In the genomic region with DNA sequence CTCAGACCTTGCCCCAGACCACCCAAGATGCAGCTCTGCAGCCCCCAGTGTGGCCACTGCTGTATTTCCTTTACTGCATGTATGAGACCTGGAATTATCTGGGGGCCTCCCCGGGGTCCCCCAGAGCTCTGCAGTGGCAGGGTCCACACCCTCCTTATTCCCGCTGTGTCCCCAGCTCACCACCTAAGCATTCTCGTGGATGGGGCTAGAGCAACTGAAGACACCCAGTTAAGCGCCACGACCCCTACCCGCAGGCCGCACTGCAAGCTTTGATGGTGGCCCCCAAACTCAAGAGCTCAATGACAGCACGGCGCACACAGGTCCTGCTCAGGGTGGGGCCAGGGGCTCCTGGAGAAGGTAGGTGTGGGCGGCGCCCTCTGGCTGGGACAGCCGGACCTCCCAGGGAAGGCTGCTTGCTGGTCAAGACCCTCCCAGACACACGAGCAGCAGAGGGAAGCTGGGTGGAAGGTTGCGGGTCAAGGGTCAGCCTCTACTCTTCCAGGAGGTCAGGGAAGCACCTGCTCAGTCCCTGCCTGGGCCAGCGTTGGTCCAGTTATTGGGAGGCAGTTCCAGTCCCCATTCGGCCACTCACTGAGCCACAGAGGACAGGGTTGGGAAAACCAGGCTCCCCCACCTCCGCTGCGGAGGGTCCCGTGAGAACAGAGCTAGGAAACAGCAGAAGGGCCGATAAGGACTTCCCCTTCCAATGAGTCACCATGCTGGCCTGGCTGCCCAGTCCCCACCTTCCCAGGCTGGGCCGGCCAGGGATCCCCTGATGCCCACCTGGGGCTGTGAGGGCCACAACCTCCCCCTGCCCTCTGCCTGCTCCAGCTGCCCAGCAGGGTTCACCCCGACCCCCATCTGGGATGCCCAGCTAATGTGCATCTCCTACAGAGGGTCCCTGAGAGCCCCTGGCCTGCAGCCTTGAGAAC, we compare ENCODE assay signal across 1 cellular context.
TF ChIP-seq lines count a peak whose summit lies in the region.

No MANE protein-coding gene starts in this region.

TF ChIP-seq in K562, 482 proteins besides CTCF, POLR2A, EP300 and RAD21:
- TF ChIP-seq HMGN3 (IDR thresholded peaks at IDR 0.05; ENCODE audit: borderline replicate concordance, extremely low read depth, insufficient read length, low read depth, low read length) (peak; percentile 15), FOSL1 (tag; conservative IDR thresholded peaks at IDR 0.05) (peak; percentile 85), IFI16 (CRISPR knock-in tag; IDR thresholded peaks at IDR 0.05) (no peak), SMAD4 (CRISPR knock-in tag; conservative IDR thresholded peaks at IDR 0.05) (0 out of 2 replicates have a peak, but pooled peaks have one; percentile 32), SP1 (CRISPR knock-in tag; IDR thresholded peaks at IDR 0.05) (0 out of 2 replicates have a peak, but pooled peaks have one; percentile 31), BHLHE40 (IDR thresholded peaks at IDR 0.05; ENCODE audit: low read length) (peak; percentile 92), SMARCE1 (IDR thresholded peaks at IDR 0.05) (peak; percentile 66; the same call in 1 of the 2 replicates), NFRKB (IDR thresholded peaks at IDR 0.05; ENCODE audit: low read depth) (no peak), JUND (IDR thresholded peaks at IDR 0.05; ENCODE audit: borderline replicate concordance, low read depth, low read length) (peak; percentile 91), JUND (tag; IDR thresholded peaks at IDR 0.05; ENCODE audit: borderline replicate concordance, low read depth, low read length) (peak; percentile 76; the same call in 1 of the 3 replicates), ZNF696 (CRISPR knock-in tag; conservative IDR thresholded peaks at IDR 0.05) (no peak), SPI1 (IDR thresholded peaks at IDR 0.05; ENCODE audit: borderline replicate concordance, low read depth, low read length) (peak; percentile 76), NFXL1 (CRISPR knock-in tag; IDR thresholded peaks at IDR 0.05) (no peak), MYNN (IDR thresholded peaks at IDR 0.05) (peak; percentile 18; the same call in 1 of the 2 replicates), MYNN (CRISPR knock-in tag; IDR thresholded peaks at IDR 0.05) (no peak), DACH1 (IDR thresholded peaks at IDR 0.05; ENCODE audit: partially characterized antibody) (no peak), ZNF175 (CRISPR knock-in tag; IDR thresholded peaks at IDR 0.05; ENCODE audit: low read depth) (no peak), ZBTB7A (IDR thresholded peaks at IDR 0.05; ENCODE audit: borderline replicate concordance, control insufficient read depth, low read depth, low read length) (peak; percentile 86; the same call in 1 of the 2 replicates), ATF7 (IDR thresholded peaks at IDR 0.05) (peak; percentile 43; the same call in 1 of the 2 replicates), FOXK1 (CRISPR knock-in tag; IDR thresholded peaks at IDR 0.05; ENCODE audit: borderline replicate concordance) (no peak), ETV5 (CRISPR knock-in tag; IDR thresholded peaks at IDR 0.05; ENCODE audit: low read depth) (0 out of 2 replicates have a peak, but pooled peaks have one; percentile 21), ZNF12 (CRISPR knock-in tag; IDR thresholded peaks at IDR 0.05) (0 out of 2 replicates have a peak, but pooled peaks have one; percentile 27), ZBTB12 (CRISPR knock-in tag; IDR thresholded peaks at IDR 0.05) (no peak), ARID1B (IDR thresholded peaks at IDR 0.05) (peak; percentile 73), PRDM10 (IDR thresholded peaks at IDR 0.05; ENCODE audit: partially characterized antibody) (peak; percentile 91), SMARCA4 (IDR thresholded peaks at IDR 0.05) (peak; percentile 68), JUN (IDR thresholded peaks at IDR 0.05; ENCODE audit: borderline replicate concordance, low read depth, low read length) (peak; percentile 74), JUN (CRISPR knock-in tag; IDR thresholded peaks at IDR 0.05; ENCODE audit: borderline replicate concordance) (no peak), RBFOX2 (IDR thresholded peaks at IDR 0.05; ENCODE audit: low read depth, low read length) (peak; percentile 8), DPF2 (IDR thresholded peaks at IDR 0.05) (peak; percentile 71), CXXC5 (CRISPR knock-in tag; IDR thresholded peaks at IDR 0.05) (0 out of 2 replicates have a peak, but pooled peaks have one; percentile 24), NUFIP1 (IDR thresholded peaks at IDR 0.05; ENCODE audit: partially characterized antibody) (no peak), ZNF512 (tag; IDR thresholded peaks at IDR 0.05) (no peak), ZNF133 (CRISPR knock-in tag; IDR thresholded peaks at IDR 0.05) (no peak), NR2C2 (CRISPR knock-in tag; IDR thresholded peaks at IDR 0.05) (peak; percentile 59; the same call in 1 of the 2 replicates), NR2C2 (tag; IDR thresholded peaks at IDR 0.05) (peak; percentile 82), NR2C1 (IDR thresholded peaks at IDR 0.05) (peak; percentile 87), NR2C1 (tag; IDR thresholded peaks at IDR 0.05) (peak; percentile 85)
- TF ChIP-seq, protein P1, sequence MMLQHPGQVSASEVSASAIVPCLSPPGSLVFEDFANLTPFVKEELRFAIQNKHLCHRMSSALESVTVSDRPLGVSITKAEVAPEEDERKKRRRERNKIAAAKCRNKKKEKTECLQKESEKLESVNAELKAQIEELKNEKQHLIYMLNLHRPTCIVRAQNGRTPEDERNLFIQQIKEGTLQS (IDR thresholded peaks at IDR 0.05), result peak; percentile 86
- TF ChIP-seq, protein P1 (CRISPR knock-in tag; conservative IDR thresholded peaks at IDR 0.05), result no peak
- TF ChIP-seq, protein P2, sequence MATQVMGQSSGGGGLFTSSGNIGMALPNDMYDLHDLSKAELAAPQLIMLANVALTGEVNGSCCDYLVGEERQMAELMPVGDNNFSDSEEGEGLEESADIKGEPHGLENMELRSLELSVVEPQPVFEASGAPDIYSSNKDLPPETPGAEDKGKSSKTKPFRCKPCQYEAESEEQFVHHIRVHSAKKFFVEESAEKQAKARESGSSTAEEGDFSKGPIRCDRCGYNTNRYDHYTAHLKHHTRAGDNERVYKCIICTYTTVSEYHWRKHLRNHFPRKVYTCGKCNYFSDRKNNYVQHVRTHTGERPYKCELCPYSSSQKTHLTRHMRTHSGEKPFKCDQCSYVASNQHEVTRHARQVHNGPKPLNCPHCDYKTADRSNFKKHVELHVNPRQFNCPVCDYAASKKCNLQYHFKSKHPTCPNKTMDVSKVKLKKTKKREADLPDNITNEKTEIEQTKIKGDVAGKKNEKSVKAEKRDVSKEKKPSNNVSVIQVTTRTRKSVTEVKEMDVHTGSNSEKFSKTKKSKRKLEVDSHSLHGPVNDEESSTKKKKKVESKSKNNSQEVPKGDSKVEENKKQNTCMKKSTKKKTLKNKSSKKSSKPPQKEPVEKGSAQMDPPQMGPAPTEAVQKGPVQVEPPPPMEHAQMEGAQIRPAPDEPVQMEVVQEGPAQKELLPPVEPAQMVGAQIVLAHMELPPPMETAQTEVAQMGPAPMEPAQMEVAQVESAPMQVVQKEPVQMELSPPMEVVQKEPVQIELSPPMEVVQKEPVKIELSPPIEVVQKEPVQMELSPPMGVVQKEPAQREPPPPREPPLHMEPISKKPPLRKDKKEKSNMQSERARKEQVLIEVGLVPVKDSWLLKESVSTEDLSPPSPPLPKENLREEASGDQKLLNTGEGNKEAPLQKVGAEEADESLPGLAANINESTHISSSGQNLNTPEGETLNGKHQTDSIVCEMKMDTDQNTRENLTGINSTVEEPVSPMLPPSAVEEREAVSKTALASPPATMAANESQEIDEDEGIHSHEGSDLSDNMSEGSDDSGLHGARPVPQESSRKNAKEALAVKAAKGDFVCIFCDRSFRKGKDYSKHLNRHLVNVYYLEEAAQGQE (CRISPR knock-in tag; IDR thresholded peaks at IDR 0.05; ENCODE audit: low read depth), result no peak
- TF ChIP-seq, protein P3, sequence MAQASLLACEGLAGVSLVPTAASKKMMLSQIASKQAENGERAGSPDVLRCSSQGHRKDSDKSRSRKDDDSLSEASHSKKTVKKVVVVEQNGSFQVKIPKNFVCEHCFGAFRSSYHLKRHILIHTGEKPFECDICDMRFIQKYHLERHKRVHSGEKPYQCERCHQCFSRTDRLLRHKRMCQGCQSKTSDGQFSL (CRISPR knock-in tag; IDR thresholded peaks at IDR 0.05), result no peak
- TF ChIP-seq, protein P3 (tag; IDR thresholded peaks at IDR 0.05), result no peak
- TF ChIP-seq, protein P4, sequence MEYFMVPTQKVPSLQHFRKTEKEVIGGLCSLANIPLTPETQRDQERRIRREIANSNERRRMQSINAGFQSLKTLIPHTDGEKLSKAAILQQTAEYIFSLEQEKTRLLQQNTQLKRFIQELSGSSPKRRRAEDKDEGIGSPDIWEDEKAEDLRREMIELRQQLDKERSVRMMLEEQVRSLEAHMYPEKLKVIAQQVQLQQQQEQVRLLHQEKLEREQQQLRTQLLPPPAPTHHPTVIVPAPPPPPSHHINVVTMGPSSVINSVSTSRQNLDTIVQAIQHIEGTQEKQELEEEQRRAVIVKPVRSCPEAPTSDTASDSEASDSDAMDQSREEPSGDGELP (CRISPR knock-in tag; IDR thresholded peaks at IDR 0.05; ENCODE audit: borderline replicate concordance), result 0 out of 2 replicates have a peak, but pooled peaks have one; percentile 6
- TF ChIP-seq, protein P5, sequence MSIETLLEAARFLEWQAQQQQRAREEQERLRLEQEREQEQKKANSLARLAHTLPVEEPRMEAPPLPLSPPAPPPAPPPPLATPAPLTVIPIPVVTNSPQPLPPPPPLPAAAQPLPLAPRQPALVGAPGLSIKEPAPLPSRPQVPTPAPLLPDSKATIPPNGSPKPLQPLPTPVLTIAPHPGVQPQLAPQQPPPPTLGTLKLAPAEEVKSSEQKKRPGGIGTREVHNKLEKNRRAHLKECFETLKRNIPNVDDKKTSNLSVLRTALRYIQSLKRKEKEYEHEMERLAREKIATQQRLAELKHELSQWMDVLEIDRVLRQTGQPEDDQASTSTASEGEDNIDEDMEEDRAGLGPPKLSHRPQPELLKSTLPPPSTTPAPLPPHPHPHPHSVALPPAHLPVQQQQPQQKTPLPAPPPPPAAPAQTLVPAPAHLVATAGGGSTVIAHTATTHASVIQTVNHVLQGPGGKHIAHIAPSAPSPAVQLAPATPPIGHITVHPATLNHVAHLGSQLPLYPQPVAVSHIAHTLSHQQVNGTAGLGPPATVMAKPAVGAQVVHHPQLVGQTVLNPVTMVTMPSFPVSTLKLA (conservative IDR thresholded peaks at IDR 0.05), result no peak
TF ChIP-seq in K562: peak in this region for 24.
